ENCODE assay signal across 9 cellular contexts in genomic region chr9:14326264-14326826, GRCh38. TPM values are rescaled to one million over a fixed set of nuclear protein-coding genes. Genes with fewer than 3 reads are reported as not detected.
DNase-seq lines count a peak whose midpoint lies in the region; ATAC-seq and TF ChIP-seq lines count a peak whose summit lies in the region.
"Had no signal": no experiment of that assay in that cellular context is flagged by ENCODE, and none has a peak within 500 bp of the region (broad histone marks: within the 10 kb centered on the region; RNA-seq: fewer than 3 reads in every experiment).

No MANE protein-coding gene starts in this region.

- H3K27me3 ChIP-seq in esophagus muscularis mucosa = no peaks in the 10 kb centered on the region

- no peak for TF ChIP-seq CTCF in esophagus muscularis mucosa (IDR thresholded peaks at IDR 0.05)

- TF ChIP-seq POLR2A in esophagus muscularis mucosa (IDR thresholded peaks at IDR 0.05; ENCODE audit: low read depth) = no peak

- 94% methylated on average over 3 of the region's 3 CpGs for WGBS in esophagus muscularis mucosa

- H3K9me3 ChIP-seq in esophagus muscularis mucosa = no peaks in the 10 kb centered on the region

- TF ChIP-seq EP300 in esophagus muscularis mucosa (IDR thresholded peaks at IDR 0.05) = no peak

- no peak overlapping the region for H3K4me3 ChIP-seq in esophagus muscularis mucosa

- H3K27ac ChIP-seq in esophagus muscularis mucosa (replicated peaks in 1 of 4) = no peak overlapping the region
- H3K27ac ChIP-seq: parathyroid adenoma had no signal

- intact Hi-C loops in esophagus muscularis mucosa (cut with DNase I) = no loop called here

- peak; percentile 74 for DNase-seq in COLO668 (lab: John Stamatoyannopoulos, UW; ENCODE audit: unreplicated experiment)
- peak; percentile 74 for DNase-seq in H4 (ENCODE audit: low spot score)
- DNase-seq in NCI-H2171 (lab: John Stamatoyannopoulos, UW) = peak; percentile 50
- DNase-seq in dedifferentiated amniotic fluid mesenchymal stem cell (ENCODE audit: extremely low spot score) = peak; percentile 53
- no peak for DNase-seq in cerebellar cortex (ENCODE audit: low spot score)
- no peak for DNase-seq in activated CD4-positive, alpha-beta T cell treated with anti-CD3 and anti-CD28 coated beads for 48 hours
- DNase-seq in esophagus muscularis mucosa (ENCODE audit: extremely low spot score) = no peak

- no peaks in the 10 kb centered on the region for H3K36me3 ChIP-seq in esophagus muscularis mucosa

- H3K4me1 ChIP-seq in esophagus muscularis mucosa = peaks cover 5 to 23% (median 19%) of the 10 kb centered on the region in 4 donors
- H3K4me1 ChIP-seq: parathyroid adenoma had no signal

- no peak for ATAC-seq in HG03280 (IDR thresholded peaks at IDR 0.05; ENCODE audit: unreplicated experiment)

RNA-seq across cellular contexts. Expression of gene NFIB, which starts 12.4 kb away (rescaled TPM):
- total RNA-seq in H4 (2014; rRNA removed; shearing (Covaris generic)) = 10.2 and 11.3 TPM in 2 replicates
- total RNA-seq in esophagus muscularis mucosa = 10 to 100 TPM; 38.1 to 64.4 (median 55.8) TPM

Comparison
In these comparisons a context has a peak if more than half of its experiments do, and no peak if none do; other contexts are left out.
1. DNase-seq: peak in COLO668 (single experiment), H4 (single experiment), NCI-H2171 (single experiment) and dedifferentiated amniotic fluid mesenchymal stem cell (single experiment); none in cerebellar cortex (single experiment), activated CD4-positive, alpha-beta T cell treated with anti-CD3 and anti-CD28 coated beads for 48 hours (single experiment) and esophagus muscularis mucosa (single experiment).